In genomic region chr4:119894650-119895208, GRCh38 we compare ENCODE assay signal across 1 cellular context.
TF ChIP-seq lines count a peak whose summit lies in the region.

No MANE protein-coding gene starts in this region.

TF ChIP-seq in IMR-90, 13 proteins besides CTCF, POLR2A, EP300 and RAD21:
- TF ChIP-seq USF2 (IDR thresholded peaks at IDR 0.05; ENCODE audit: low read depth, low read length) (no peak), NFE2L2 (IDR thresholded peaks at IDR 0.05; ENCODE audit: low read depth, low read length) (no peak), FOS (IDR thresholded peaks at IDR 0.05; ENCODE audit: low read depth, low read length) (no peak), MXI1 (IDR thresholded peaks at IDR 0.05; ENCODE audit: borderline replicate concordance, low read depth, low read length) (no peak), MAZ (IDR thresholded peaks at IDR 0.05; ENCODE audit: borderline replicate concordance, low read depth, low read length) (no peak), CHD1 (IDR thresholded peaks at IDR 0.05; ENCODE audit: low read depth, low read length) (no peak), ELK1 (IDR thresholded peaks at IDR 0.05; ENCODE audit: borderline replicate concordance, low read depth, low read length) (no peak), CEBPB (IDR thresholded peaks at IDR 0.05; ENCODE audit: low read depth, low read length) (no peak), MAFK (IDR thresholded peaks at IDR 0.05; ENCODE audit: low read depth, low read length) (no peak), RCOR1 (IDR thresholded peaks at IDR 0.05; ENCODE audit: insufficient replicate concordance, low read length) (no peak), BHLHE40 (IDR thresholded peaks at IDR 0.05; ENCODE audit: low read depth, low read length) (no peak), SMC3 (IDR thresholded peaks at IDR 0.05; ENCODE audit: low read depth, low read length) (no peak), RFX5 (IDR thresholded peaks at IDR 0.05; ENCODE audit: low read depth, low read length) (no peak)
